Comparison of ENCODE assay signal across 22 cellular contexts in genomic region chr7:105026750-105027149, GRCh38. TPM values are rescaled to one million over a fixed set of nuclear protein-coding genes. Genes with fewer than 3 reads are reported as not detected.
A peak's percentile ranks its signal among the peaks of the same experiment; 100 is the strongest.
DNase-seq lines count a peak whose midpoint lies in the region; ATAC-seq, FAIRE-seq and TF ChIP-seq lines count a peak whose summit lies in the region.
"Had no signal": no experiment of that assay in that cellular context is flagged by ENCODE, and none has a peak within 500 bp of the region (broad histone marks: within the 10 kb centered on the region; RNA-seq: fewer than 3 reads in every experiment).

No MANE protein-coding gene starts in this region.

- H3K4me3 Mint-ChIP-seq in CD4-positive, alpha-beta T cell, result peak overlapping the region; percentile 72
- H3K4me3 Mint-ChIP-seq: activated CD4-positive, alpha-beta T cell treated with anti-CD3 and anti-CD28 coated beads, Interleukin-2, amount 10 ng/mL, durations not matched to agents 24 days and 14 days; T-helper 2 cell treated with Interferon-gamma antibody and Interleukin-4, amounts not matched to agents 5 μg/mL and 100 μg/mL, for 36 hours had no signal

- no peak for TF ChIP-seq RAD21 in A549 (conservative IDR thresholded peaks at IDR 0.05 in 1 of 2, IDR thresholded peaks at IDR 0.05 in 1 of 2)

- H3K9me2 ChIP-seq in PC-3 (replicated peaks; ENCODE audit: low read length), result no peaks in the 10 kb centered on the region
- H3K9me2 ChIP-seq: SK-N-SH had no signal

- FAIRE-seq in A549 (lab: Jason Lieb, UNC), result no peak
- FAIRE-seq: GM12891, pancreas had no signal

- no TSS peak for BruUV-seq in PC-3 (replicated peaks; lab: Mats Ljungman, UMichigan)
- BruUV-seq in mammary epithelial cell (replicated peaks; lab: Mats Ljungman, UMichigan), result no TSS peak

- no peak overlapping the region for H3K27ac ChIP-seq in A549
- no peak overlapping the region for H3K27ac ChIP-seq in CD4-positive, alpha-beta T cell (ENCODE audit: low read depth, low read length)
- H3K27ac ChIP-seq in PC-3 (ENCODE audit: low read length), result no peak overlapping the region
- H3K27ac ChIP-seq in mammary epithelial cell (ENCODE audit: insufficient read depth, low read depth, low read length), result no peak overlapping the region
- peak overlapping the region in 1 of 59 donors; percentile 13 for H3K27ac ChIP-seq in dorsolateral prefrontal cortex
- H3K27ac ChIP-seq: pancreas had no signal

- H3K4me3 ChIP-seq in A549 (no peak overlapping the region), PC-3 (ENCODE audit: low read length) (no peak overlapping the region), endocrine pancreas (ENCODE audit: control insufficient read depth, insufficient read depth, low read length) (peak overlapping the region; percentile 5), mammary epithelial cell (replicated peaks in 1 of 3; ENCODE audit: insufficient read depth in 1 of 3, low read depth in 2 of 3, low read length in 3 of 3) (no peak overlapping the region), dorsolateral prefrontal cortex (no peak overlapping the region)
- H3K4me3 ChIP-seq: pancreas, spleen had no signal

- in situ Hi-C loops in mammary epithelial cell (cut with MboI; ENCODE audit: low sequenced_read_pairs in 2 of 2), result no loop called here

- no peak for TF ChIP-seq CTCF in A549 (IDR thresholded peaks at IDR 0.05)
- no peak for TF ChIP-seq CTCF in CD4-positive, alpha-beta T cell (IDR thresholded peaks at IDR 0.05)
- no peak for TF ChIP-seq CTCF in PC-3 (conservative IDR thresholded peaks at IDR 0.05; ENCODE audit: low read depth, low read length)
- TF ChIP-seq CTCF in mammary epithelial cell (conservative IDR thresholded peaks at IDR 0.05 in 1 of 2, IDR thresholded peaks at IDR 0.05 in 1 of 2; ENCODE audit: extremely low read depth in 1 of 2, insufficient read depth in 1 of 2, low read depth in 1 of 2, low read length in 2 of 2), result no peak
- TF ChIP-seq CTCF in dorsolateral prefrontal cortex (IDR thresholded peaks at IDR 0.05 in 54 of 56, conservative IDR thresholded peaks at IDR 0.05 in 2 of 56; ENCODE audit: low read depth in 1 of 56, partially characterized antibody in 56 of 56), result no peak

- TF ChIP-seq EP300 in A549 (IDR thresholded peaks at IDR 0.05), result no peak

- intact Hi-C loops in CD4-positive, alpha-beta T cell (cut with DNase I, micrococcal nuclease), result no loop called here
- intact Hi-C loops in PC-3 (cut with micrococcal nuclease), result no loop called here
- intact Hi-C loops in mammary epithelial cell (cut with micrococcal nuclease), result no loop called here
- intact Hi-C loops in dorsolateral prefrontal cortex (cut with DNase I), result no loop called here

- dilution Hi-C loops in mammary epithelial cell (cut with HindIII; ENCODE audit: low sequenced_read_pairs), result no loop called here

- WGBS in A549 (ENCODE audit: missing lambda C conversion rate), result 87% methylated on average over 2 of the region's 2 CpGs
- 93% methylated on average over 2 of the region's 2 CpGs for WGBS in mammary epithelial cell (ENCODE audit: low coverage, missing lambda C conversion rate)

- H3K36me3 ChIP-seq in PC-3 (ENCODE audit: low read depth, low read length) (no peaks in the 10 kb centered on the region), endocrine pancreas (ENCODE audit: control insufficient read depth, insufficient read depth, low read length) (no peaks in the 10 kb centered on the region), mammary epithelial cell (ENCODE audit: insufficient read depth, low read length) (no peaks in the 10 kb centered on the region)
- H3K36me3 ChIP-seq: pancreas, spleen had no signal

- H3K4me2 ChIP-seq in A549 (no peak overlapping the region), PC-3 (ENCODE audit: low read length) (no peak overlapping the region), mammary epithelial cell (ENCODE audit: insufficient read depth, low read depth, low read length) (no peak overlapping the region)
- H3K4me2 ChIP-seq: SK-N-SH had no signal

- no peak for TF ChIP-seq POLR2A in A549 (IDR thresholded peaks at IDR 0.05; ENCODE audit: low read length)

- peaks cover 25% of the 10 kb centered on the region for H3K36me3 Mint-ChIP-seq in CD4-positive, alpha-beta T cell (ENCODE audit: low read depth)

- H3K4me1 ChIP-seq in A549 (peaks cover 32% of the 10 kb centered on the region), PC-3 (ENCODE audit: insufficient read depth, low read length) (peaks cover 34% of the 10 kb centered on the region), endocrine pancreas (ENCODE audit: control insufficient read depth, insufficient read depth, low read length) (peaks cover 30% of the 10 kb centered on the region), mammary epithelial cell (ENCODE audit: insufficient read depth, low read length) (peaks cover 2% of the 10 kb centered on the region)

- H3K79me2 ChIP-seq in PC-3 (ENCODE audit: low read length), result peaks cover 98% of the 10 kb centered on the region
- peaks cover 99% of the 10 kb centered on the region for H3K79me2 ChIP-seq in mammary epithelial cell (ENCODE audit: insufficient read depth, low read length)

- H3K27me3 Mint-ChIP-seq in CD4-positive, alpha-beta T cell, result no peaks in the 10 kb centered on the region
- H3K27me3 Mint-ChIP-seq: activated CD4-positive, alpha-beta T cell treated with anti-CD3 and anti-CD28 coated beads, Interleukin-2, amount 10 ng/mL, durations not matched to agents 24 days and 14 days had no signal

- H3K4me1 Mint-ChIP-seq in CD4-positive, alpha-beta T cell (ENCODE audit: low read depth), result peaks cover 94% of the 10 kb centered on the region

- POLR2A ChIA-PET in A549 (lab: Yijun Ruan, JAX) (interaction anchor here (0.8 to 1.5 kb wide), 2 partner anchors 13 to 43 kb away, joined by 4 to 6 read pairs; partner anchors contain the start of gene KMT2E), PC-3 (lab: Charles Lee; ENCODE audit: unreplicated experiment) (interaction anchor here (0.5 to 0.6 kb wide), 4 partner anchors 11 to 509 kb away, joined by 13 to 20 read pairs (median 16); no protein-coding TSS in a partner anchor)
- POLR2A ChIA-PET in CD4-positive, alpha-beta T cell (lab: Charles Lee), result interaction anchor here (0.9 to 5.6 kb wide), 3 partner anchors 9 to 12 kb away, joined by 3 to 72 read pairs (median 3); partner anchors contain the start of gene KMT2E

- H3F3A ChIP-seq in PC-3 (ENCODE audit: low read length, unreplicated experiment), result peaks cover 3% of the 10 kb centered on the region

- H3K9ac ChIP-seq in PC-3 (ENCODE audit: low read length) (no peak overlapping the region), endocrine pancreas (ENCODE audit: control insufficient read depth, insufficient read depth, low read length) (no peak overlapping the region), mammary epithelial cell (ENCODE audit: insufficient read depth, low read length) (no peak overlapping the region)
- H3K9ac ChIP-seq: SK-N-SH had no signal

- H2AFZ ChIP-seq in PC-3 (ENCODE audit: low read length) (no peak overlapping the region), mammary epithelial cell (ENCODE audit: low read depth, low read length) (no peak overlapping the region)

- DNase-seq in A549 (ENCODE audit: low read depth in 1 of 2, low spot score in 1 of 2) (no peak), PC-3 (peak; percentile 36), mammary epithelial cell (no peak), dorsolateral prefrontal cortex (no peak), cerebellar cortex (ENCODE audit: low spot score) (no peak)
- no peak for DNase-seq in CD4-positive, alpha-beta T cell
- DNase-seq: activated CD4-positive, alpha-beta T cell treated with anti-CD3 and anti-CD28 coated beads, Interleukin-2, amount 10 ng/mL, durations not matched to agents 24 days and 14 days; C1 segment of cervical spinal cord; caudate nucleus; islet precursor cell; NCI-H1436; NCI-H2081 treated with DMSO at 0.1 percent for 48 hours; NCI-H226; NCI-H774; pancreas; SK-N-SH; spleen had no signal

- peak overlapping the region; percentile 34 for H3K27ac Mint-ChIP-seq in CD4-positive, alpha-beta T cell
- H3K27ac Mint-ChIP-seq: activated CD4-positive, alpha-beta T cell treated with anti-CD3 and anti-CD28 coated beads, Interleukin-2, amount 10 ng/mL, durations not matched to agents 24 days and 14 days; T-helper 2 cell treated with Interferon-gamma antibody and Interleukin-4, amounts not matched to agents 5 μg/mL and 100 μg/mL, for 36 hours had no signal

- no peaks in the 10 kb centered on the region for H3K9me3 Mint-ChIP-seq in CD4-positive, alpha-beta T cell
- H3K9me3 Mint-ChIP-seq: T-helper 2 cell treated with Interferon-gamma antibody and Interleukin-4, amounts not matched to agents 5 μg/mL and 100 μg/mL, for 36 hours had no signal

- no peaks in the 10 kb centered on the region for H3K27me3 ChIP-seq in CD4-positive, alpha-beta T cell (ENCODE audit: control insufficient read depth, insufficient read depth, low read length)
- H3K27me3 ChIP-seq in PC-3 (ENCODE audit: low read length) (no peaks in the 10 kb centered on the region), endocrine pancreas (ENCODE audit: control insufficient read depth, insufficient read depth, low read length) (no peaks in the 10 kb centered on the region), mammary epithelial cell (ENCODE audit: insufficient read depth, low read length) (no peaks in the 10 kb centered on the region), dorsolateral prefrontal cortex (no peaks in the 10 kb centered on the region)
- H3K27me3 ChIP-seq: pancreas, spleen had no signal

- CTCF ChIA-PET in A549 (lab: Yijun Ruan, JAX) (interaction anchor here (0.6 to 1.5 kb wide), 5 partner anchors 13 to 795 kb away, joined by 3 to 6 read pairs (median 3); no protein-coding TSS in a partner anchor), PC-3 (lab: Charles Lee) (no interaction called here), mammary epithelial cell (lab: Charles Lee; ENCODE audit: low non-redundant PET) (no interaction called here)
- CTCF ChIA-PET in CD4-positive, alpha-beta T cell (lab: Charles Lee), result interaction anchor here (0.7 to 1.5 kb wide), 7 partner anchors 9 to 88 kb away, joined by 3 to 5 read pairs (median 3); no protein-coding TSS in a partner anchor

- no peak for ATAC-seq in A549
- ATAC-seq in CD4-positive, alpha-beta T cell (ENCODE audit: poor library complexity), result peak; percentile 15
- ATAC-seq in PC-3, result 0 out of 2 replicates have a peak, but pooled peaks have one; percentile 27
- ATAC-seq in HG02938 (IDR thresholded peaks at IDR 0.05; ENCODE audit: unreplicated experiment), result no peak
- ATAC-seq: HCT116 had no signal

- no peaks in the 10 kb centered on the region for H3K9me3 ChIP-seq in A549
- no peaks in the 10 kb centered on the region for H3K9me3 ChIP-seq in CD4-positive, alpha-beta T cell (ENCODE audit: control insufficient read depth, low read length)
- no peaks in the 10 kb centered on the region for H3K9me3 ChIP-seq in PC-3 (ENCODE audit: low read length)
- H3K9me3 ChIP-seq in endocrine pancreas (ENCODE audit: control insufficient read depth, low read length), result no peaks in the 10 kb centered on the region
- no peaks in the 10 kb centered on the region for H3K9me3 ChIP-seq in mammary epithelial cell (replicated peaks; ENCODE audit: insufficient read depth, low read length)
- H3K9me3 ChIP-seq: pancreas, SK-N-SH, spleen had no signal

- peaks cover 41% of the 10 kb centered on the region for H4K20me1 ChIP-seq in PC-3 (ENCODE audit: low read length)
- H4K20me1 ChIP-seq in mammary epithelial cell (ENCODE audit: insufficient read depth, low read length), result peaks cover 24% of the 10 kb centered on the region

RNA-seq across cellular contexts. Expression of gene KMT2E, which starts 12.7 kb away (rescaled TPM):
- polyA plus RNA-seq in A549 (2011; rRNA removed) (9.4 and 30.2 TPM in 2 replicates), A549 (2017; fragmentation: RNase III; extraction: RNeasy Plus Mini Kit Qiagen cat#74134 plus additional on column Dnase treatment) (17.2 to 23.4 TPM (median 19.3 TPM) in 3 replicates), mammary epithelial cell (2.4 TPM)
- polyA plus RNA-seq in A549 (2012; cell fraction: cytosol; rRNA removed), result 3.6 and 4.6 TPM in 2 replicates
- polyA plus RNA-seq in A549 (2012; cell fraction: nucleus; rRNA removed), result 4.9 and 13.6 TPM in 2 replicates
- 56.7 and 57.6 TPM in 2 replicates for polyA minus RNA-seq in A549 (2011; rRNA and poly(A)+ RNA removed)
- 100 to 1,000 TPM; 295 to 296 TPM for total RNA-seq in CD4-positive, alpha-beta T cell
- total RNA-seq in PC-3 (2014; rRNA removed) (21.8 and 27.4 TPM in 2 replicates), mammary epithelial cell (10 to 100 TPM; 41.2 to 72.2 TPM), dorsolateral prefrontal cortex (100 to 1,000 TPM; 106 to 165 (median 137) TPM)
- polyA minus RNA-seq in mammary epithelial cell, result 57.9 TPM

Comparison
In these comparisons a context has a peak if more than half of its experiments do, and no peak if none do; other contexts are left out.
1. ATAC-seq: peak in CD4-positive, alpha-beta T cell (single experiment) and PC-3 (single experiment); none in A549 (0 of 2) and HG02938 (single experiment).
2. CTCF ChIA-PET loops: an anchor here in A549 (0.6 to 1.5 kb wide) and CD4-positive, alpha-beta T cell (0.7 to 1.5 kb wide); none called in PC-3 and mammary epithelial cell.